11 cellular contexts compared by ENCODE assay signal in the genomic region with DNA sequence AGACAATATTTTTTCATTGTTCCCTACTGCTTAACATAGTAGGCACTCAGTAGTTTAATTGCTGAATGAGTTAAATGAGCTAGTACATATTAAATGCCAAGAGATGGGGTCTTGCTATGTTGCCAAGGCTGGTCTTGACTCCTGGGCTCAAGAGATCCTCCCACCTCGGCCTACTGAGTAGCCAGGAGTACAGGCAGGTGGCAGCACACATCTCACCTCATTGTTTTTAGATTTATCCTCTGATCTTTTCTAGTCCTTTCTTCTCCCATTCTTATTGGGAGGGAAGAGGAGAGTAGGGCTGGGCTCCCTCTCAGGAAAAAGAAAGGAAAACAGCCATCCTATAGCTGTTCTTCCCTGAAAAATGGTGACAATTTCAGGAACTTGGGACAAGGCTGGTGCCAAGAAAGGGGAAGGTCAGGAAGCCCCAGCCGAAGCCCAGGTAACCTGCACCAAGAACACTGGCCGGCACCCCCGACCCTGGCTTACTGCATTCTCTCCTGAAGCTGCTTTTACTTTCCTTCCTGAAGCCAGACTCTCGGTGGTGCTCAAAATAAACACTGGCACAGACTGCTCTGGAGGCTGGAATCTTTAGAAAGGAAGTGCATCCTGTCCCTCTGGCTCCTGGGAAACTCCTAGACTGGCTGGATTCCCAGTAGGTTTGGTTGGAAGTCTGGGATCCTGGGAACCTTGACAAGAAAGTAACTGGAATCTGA. TPM values are rescaled to one million over a fixed set of nuclear protein-coding genes. Genes with fewer than 3 reads are reported as not detected.
DNase-seq lines count a peak whose midpoint lies in the region; ATAC-seq, FAIRE-seq and TF ChIP-seq lines count a peak whose summit lies in the region.
"Had no signal": no experiment of that assay in that cellular context is flagged by ENCODE, and none has a peak within 500 bp of the region (broad histone marks: within the 10 kb centered on the region; RNA-seq: fewer than 3 reads in every experiment).

No MANE protein-coding gene starts in this region.

- ATAC-seq in foreskin keratinocyte = no peak
- no peak for ATAC-seq in GM21390 (IDR thresholded peaks at IDR 0.05; ENCODE audit: unreplicated experiment)
- ATAC-seq in GM19035 (IDR thresholded peaks at IDR 0.05; ENCODE audit: unreplicated experiment) = no peak

- no peaks in the 10 kb centered on the region for H3K27me3 Mint-ChIP-seq in progenitor cell of endocrine pancreas

- no peaks in the 10 kb centered on the region for H3K27me3 ChIP-seq in foreskin keratinocyte

- H3K4me1 Mint-ChIP-seq in progenitor cell of endocrine pancreas (ENCODE audit: low read depth) = peaks cover 24% of the 10 kb centered on the region

- H3K27ac Mint-ChIP-seq in progenitor cell of endocrine pancreas = peak overlapping the region; percentile 15

- H3K4me1 ChIP-seq in foreskin keratinocyte = peaks cover 15% of the 10 kb centered on the region

- H3K36me3 Mint-ChIP-seq in progenitor cell of endocrine pancreas (ENCODE audit: insufficient read depth) = peaks cover 3% of the 10 kb centered on the region

- no peak overlapping the region for H3K4me3 Mint-ChIP-seq in progenitor cell of endocrine pancreas (ENCODE audit: low read depth)

- DNase-seq in ELR (ENCODE audit: low read depth) = peak; percentile 75
- DNase-seq in foreskin keratinocyte = peak in 1 of 2 donors; percentile 30
- no peak for DNase-seq in progenitor cell of endocrine pancreas (ENCODE audit: low spot score, unreplicated experiment)
- DNase-seq in 8988T = no peak
- DNase-seq in frontal cortex (ENCODE audit: low spot score in 2 of 2) = no peak
- DNase-seq: activated CD8-positive, alpha-beta memory T cell treated with anti-CD3 and anti-CD28 coated beads, Interleukin-2, amount 50 U/mL, for 48 hours; DMS79; erythroblast had no signal

- TF ChIP-seq CTCF in VCaP (conservative IDR thresholded peaks at IDR 0.05) = no peak
- TF ChIP-seq CTCF in foreskin keratinocyte (conservative IDR thresholded peaks at IDR 0.05) = peak; percentile 15
- TF ChIP-seq CTCF in progenitor cell of endocrine pancreas (IDR thresholded peaks at IDR 0.05; ENCODE audit: unreplicated experiment) = no peak

- H3K9me3 Mint-ChIP-seq in progenitor cell of endocrine pancreas (ENCODE audit: low read depth) = no peaks in the 10 kb centered on the region

- H3K27ac ChIP-seq in VCaP = peak overlapping the region; percentile 29; the same call in 1 of the 2 replicates
- H3K27ac ChIP-seq in foreskin keratinocyte = peak overlapping the region; percentile 22

- no peak for FAIRE-seq in frontal cortex (lab: Jason Lieb, UNC)

RNA-seq across cellular contexts. Expression of a gene that starts 2.7 kb away (rescaled TPM):
- total RNA-seq in foreskin keratinocyte = 56.1 and 59.0 TPM in 2 replicates
- 33.5 and 35.0 TPM in 2 replicates for polyA plus RNA-seq in foreskin keratinocyte
- total RNA-seq in progenitor cell of endocrine pancreas = 50.9 and 51.0 TPM in 2 replicates
- total RNA-seq in frontal cortex = 28.5 TPM

RNA-seq across cellular contexts. Expression of a gene that starts 2.9 kb away (rescaled TPM):
- total RNA-seq in foreskin keratinocyte = 22.6 and 28.8 TPM in 2 replicates
- 26.8 and 31.3 TPM in 2 replicates for polyA plus RNA-seq in foreskin keratinocyte
- 35.4 and 41.0 TPM in 2 replicates for total RNA-seq in progenitor cell of endocrine pancreas
- 31.0 TPM for total RNA-seq in frontal cortex

RNA-seq across cellular contexts. Expression of a gene that starts 19.1 kb away (rescaled TPM):
- total RNA-seq in foreskin keratinocyte (88.7 and 93.1 TPM in 2 replicates), progenitor cell of endocrine pancreas (66.0 and 68.6 TPM in 2 replicates), frontal cortex (42.0 TPM)
- 93.8 and 102 TPM in 2 replicates for polyA plus RNA-seq in foreskin keratinocyte

RNA-seq across cellular contexts. Expression of a gene that starts 19.2 kb away (rescaled TPM):
- total RNA-seq in foreskin keratinocyte (44.2 and 71.3 TPM in 2 replicates), progenitor cell of endocrine pancreas (93.8 and 102 TPM in 2 replicates), frontal cortex (50.1 TPM)
- 33.0 and 60.6 TPM in 2 replicates for polyA plus RNA-seq in foreskin keratinocyte

RNA-seq across cellular contexts. Expression of a gene that starts 26.8 kb away (rescaled TPM):
- total RNA-seq in foreskin keratinocyte = not detected in 2 replicates
- not detected in 2 replicates for polyA plus RNA-seq in foreskin keratinocyte
- not detected in 2 replicates for total RNA-seq in progenitor cell of endocrine pancreas
- total RNA-seq in frontal cortex = not detected
